ENCODE assay signal across 11 cellular contexts in the genomic region with DNA sequence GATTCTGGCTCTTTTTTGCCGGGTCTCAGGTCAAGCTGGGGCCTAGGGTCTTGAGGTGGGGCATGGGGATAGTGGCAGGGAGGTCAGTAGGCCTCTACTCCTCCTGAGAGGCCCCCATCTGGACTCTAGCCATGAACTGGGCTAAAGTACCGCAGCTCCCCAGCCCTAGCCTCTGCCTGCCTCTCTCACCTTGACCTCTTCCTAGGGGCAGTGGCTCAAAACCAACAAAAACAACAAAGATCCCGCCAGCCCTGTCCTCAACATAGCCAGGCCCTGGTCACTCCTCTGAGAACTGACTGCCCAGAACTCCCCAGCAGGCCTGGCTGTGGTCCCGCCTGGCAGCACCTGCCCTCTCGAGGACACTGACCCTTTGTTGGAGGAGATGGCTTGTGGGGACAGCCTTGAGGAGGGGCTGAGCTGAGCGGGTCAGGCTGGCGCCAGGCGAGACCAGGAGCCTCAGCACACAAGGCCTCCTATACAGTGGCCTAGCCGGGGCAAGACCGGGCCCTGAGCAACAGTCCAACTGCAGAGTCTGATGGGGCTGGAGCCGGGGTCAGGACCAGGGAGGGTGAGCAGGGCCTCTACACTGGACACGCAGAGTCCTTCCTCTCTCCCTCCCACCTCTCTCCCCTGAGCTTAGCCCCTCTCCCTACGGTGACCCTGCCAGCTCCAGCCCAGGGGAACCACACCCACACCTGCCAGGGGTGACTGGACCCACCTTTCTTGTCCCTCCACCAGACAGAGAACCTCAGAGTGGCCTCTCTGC. TPM values are rescaled to one million over a fixed set of nuclear protein-coding genes. Genes with fewer than 3 reads are reported as not detected.
DNase-seq lines count a peak whose midpoint lies in the region; ATAC-seq and TF ChIP-seq lines count a peak whose summit lies in the region.
"Had no signal": no experiment of that assay in that cellular context is flagged by ENCODE, and none has a peak within 500 bp of the region (broad histone marks: within the 10 kb centered on the region; RNA-seq: fewer than 3 reads in every experiment).

No MANE protein-coding gene starts in this region.

- H3K9me3 ChIP-seq in left ventricle myocardium inferior (replicated peaks) = peaks cover 3% of the 10 kb centered on the region
- no peaks in the 10 kb centered on the region for H3K9me3 ChIP-seq in testis
- H3K9me3 ChIP-seq in effector memory CD4-positive, alpha-beta T cell (ENCODE audit: control insufficient read depth, low read length) = no peaks in the 10 kb centered on the region
- H3K9me3 ChIP-seq: upper lobe of left lung had no signal

- no peak for TF ChIP-seq POLR2A in testis (IDR thresholded peaks at IDR 0.05)

- WGBS in testis, 2 donors = 45 to 53% methylated on average over 8 to 13 of the region's 13 CpGs

- intact Hi-C loops in left cardiac atrium (cut with DNase I) (no loop called here), left ventricle myocardium inferior (cut with micrococcal nuclease) (no loop called here), testis (cut with DNase I; ENCODE audit: low total_unique reads) (no loop called here)

- H3K27ac ChIP-seq in left ventricle myocardium inferior (replicated peaks) (no peak overlapping the region), cingulate gyrus (ENCODE audit: low read depth, low read length) (peak overlapping the region; percentile 99), testis (peak overlapping the region in 1 of 2 donors; percentile 53)
- H3K27ac ChIP-seq in effector memory CD4-positive, alpha-beta T cell (ENCODE audit: insufficient read depth, low read length, poor library complexity, severe bottlenecking) = no peak overlapping the region
- H3K27ac ChIP-seq: brain microvascular endothelial cell, upper lobe of left lung had no signal

- H3K36me3 ChIP-seq in left ventricle myocardium inferior (no peaks in the 10 kb centered on the region), testis (ENCODE audit: low read depth, missing control alignments) (no peaks in the 10 kb centered on the region)
- H3K36me3 ChIP-seq in effector memory CD4-positive, alpha-beta T cell (ENCODE audit: control insufficient read depth, insufficient read depth, low read length) = no peaks in the 10 kb centered on the region
- H3K36me3 ChIP-seq: brain microvascular endothelial cell, upper lobe of left lung had no signal

- H3K4me3 ChIP-seq in left ventricle myocardium inferior (no peak overlapping the region), testis (no peak overlapping the region)
- H3K4me3 ChIP-seq in effector memory CD4-positive, alpha-beta T cell (ENCODE audit: insufficient read depth, low read depth, low read length, poor library complexity, severe bottlenecking) = no peak overlapping the region
- H3K4me3 ChIP-seq: upper lobe of left lung had no signal

- TF ChIP-seq CTCF in left ventricle myocardium inferior (IDR thresholded peaks at IDR 0.05; ENCODE audit: borderline replicate concordance) (no peak), testis (IDR thresholded peaks at IDR 0.05) (no peak)

- peaks cover 3% of the 10 kb centered on the region for H3K4me1 ChIP-seq in left ventricle myocardium inferior
- peaks cover 16% of the 10 kb centered on the region for H3K4me1 ChIP-seq in testis
- H3K4me1 ChIP-seq in effector memory CD4-positive, alpha-beta T cell (ENCODE audit: control insufficient read depth, insufficient read depth, low read length, poor library complexity, severe bottlenecking) = peaks cover 9% of the 10 kb centered on the region
- H3K4me1 ChIP-seq: upper lobe of left lung had no signal

- DNase-seq in left cardiac atrium (peak; percentile 19), left ventricle myocardium inferior (no peak), myocyte (ENCODE audit: low read depth) (peak; percentile 64), testis (peak; percentile 77), NCI-H2171 treated with DMSO at 0.1 percent for 48 hours (lab: John Stamatoyannopoulos, UW) (no peak)
- DNase-seq in effector memory CD4-positive, alpha-beta T cell = no peak
- DNase-seq: brain microvascular endothelial cell, upper lobe of left lung had no signal

- H3K27me3 ChIP-seq in left ventricle myocardium inferior (ENCODE audit: low read depth) = no peaks in the 10 kb centered on the region
- H3K27me3 ChIP-seq in testis = no peaks in the 10 kb centered on the region
- no peaks in the 10 kb centered on the region for H3K27me3 ChIP-seq in effector memory CD4-positive, alpha-beta T cell (replicated peaks; ENCODE audit: control insufficient read depth, insufficient read depth, low read length, poor library complexity, severe bottlenecking)
- H3K27me3 ChIP-seq: brain microvascular endothelial cell, upper lobe of left lung had no signal

- ATAC-seq in left cardiac atrium (peak; percentile 48 to 75), HG02623 (IDR thresholded peaks at IDR 0.05; ENCODE audit: unreplicated experiment) (no peak)
- ATAC-seq: esophagus mucosa had no signal

RNA-seq across cellular contexts. Expression of a gene that starts 11.6 kb away (rescaled TPM):
- 100 to 1,000 TPM; 110 to 155 TPM for total RNA-seq in left cardiac atrium
- total RNA-seq in left ventricle myocardium inferior = 150 TPM
- 9.8 and 24.5 TPM in 2 replicates for total RNA-seq in myocyte
- polyA plus RNA-seq in myocyte (2012) = 14.8 TPM
- 100 to 1,000 TPM in 1 of 2 donors, 10 to 100 TPM in 1; 82.1 to 106 TPM for total RNA-seq in testis
- 80.1 TPM for polyA plus RNA-seq in testis (ENCODE audit: insufficient read depth, low read depth, low replicate concordance)

Comparison
In these comparisons a context has a peak if more than half of its experiments do, and no peak if none do; other contexts are left out.
1. DNase-seq: peak in left cardiac atrium (single experiment), myocyte (single experiment) and testis (single experiment); none in left ventricle myocardium inferior (single experiment), effector memory CD4-positive, alpha-beta T cell (0 of 3) and NCI-H2171 treated with DMSO at 0.1 percent for 48 hours (single experiment).